ENCODE assay signal across 1 cellular context in the genomic region with DNA sequence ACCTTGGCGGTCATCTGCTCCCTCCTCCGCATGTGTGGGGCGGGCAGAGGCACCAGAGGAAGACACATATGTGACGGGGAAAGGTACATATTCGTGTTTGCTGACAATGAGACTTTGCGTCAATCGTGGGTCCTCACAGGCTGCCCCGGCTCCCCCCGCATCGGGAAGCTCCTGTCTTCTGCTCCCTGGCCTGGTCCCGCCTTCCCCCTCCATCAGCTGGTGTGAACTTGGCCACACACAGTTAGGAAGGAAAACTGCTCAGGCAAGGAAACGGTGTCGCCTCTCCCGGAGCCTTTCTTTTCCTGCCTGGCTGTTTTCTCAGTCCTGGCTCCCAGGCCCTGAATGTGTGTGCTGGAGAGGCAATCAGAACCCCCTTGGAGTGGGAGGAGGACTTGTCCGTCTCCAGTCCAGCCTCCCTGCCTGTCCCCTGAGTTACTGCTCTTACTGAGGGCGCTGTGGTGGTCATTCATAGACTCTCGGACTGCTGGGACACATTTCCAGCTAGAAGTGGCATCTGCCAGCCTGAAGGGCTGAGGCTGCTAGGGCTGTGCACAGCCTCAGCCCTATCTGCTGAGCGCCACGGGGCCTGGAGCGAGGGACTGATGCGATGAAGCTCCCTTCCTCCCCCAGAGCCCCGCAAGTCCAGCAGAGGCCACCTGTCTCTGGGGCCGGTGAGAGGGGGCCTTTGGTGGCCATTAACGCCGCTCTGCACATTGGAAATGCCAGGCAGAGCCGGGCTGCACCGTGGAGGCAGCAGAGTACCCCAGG.
TF ChIP-seq lines count a peak whose summit lies in the region.

No MANE protein-coding gene starts in this region.

TF ChIP-seq in WTC11, 78 proteins besides CTCF, POLR2A, EP300 and RAD21 (continued from another document):
- TF ChIP-seq CREB1 (CRISPR knock-in tag; IDR thresholded peaks at IDR 0.05) (no peak), ELF4 (CRISPR knock-in tag; IDR thresholded peaks at IDR 0.05; ENCODE audit: low read depth) (no peak), NFATC4 (CRISPR knock-in tag; IDR thresholded peaks at IDR 0.05) (no peak), ZNF138 (CRISPR knock-in tag; conservative IDR thresholded peaks at IDR 0.05) (no peak)
- TF ChIP-seq, protein P1, sequence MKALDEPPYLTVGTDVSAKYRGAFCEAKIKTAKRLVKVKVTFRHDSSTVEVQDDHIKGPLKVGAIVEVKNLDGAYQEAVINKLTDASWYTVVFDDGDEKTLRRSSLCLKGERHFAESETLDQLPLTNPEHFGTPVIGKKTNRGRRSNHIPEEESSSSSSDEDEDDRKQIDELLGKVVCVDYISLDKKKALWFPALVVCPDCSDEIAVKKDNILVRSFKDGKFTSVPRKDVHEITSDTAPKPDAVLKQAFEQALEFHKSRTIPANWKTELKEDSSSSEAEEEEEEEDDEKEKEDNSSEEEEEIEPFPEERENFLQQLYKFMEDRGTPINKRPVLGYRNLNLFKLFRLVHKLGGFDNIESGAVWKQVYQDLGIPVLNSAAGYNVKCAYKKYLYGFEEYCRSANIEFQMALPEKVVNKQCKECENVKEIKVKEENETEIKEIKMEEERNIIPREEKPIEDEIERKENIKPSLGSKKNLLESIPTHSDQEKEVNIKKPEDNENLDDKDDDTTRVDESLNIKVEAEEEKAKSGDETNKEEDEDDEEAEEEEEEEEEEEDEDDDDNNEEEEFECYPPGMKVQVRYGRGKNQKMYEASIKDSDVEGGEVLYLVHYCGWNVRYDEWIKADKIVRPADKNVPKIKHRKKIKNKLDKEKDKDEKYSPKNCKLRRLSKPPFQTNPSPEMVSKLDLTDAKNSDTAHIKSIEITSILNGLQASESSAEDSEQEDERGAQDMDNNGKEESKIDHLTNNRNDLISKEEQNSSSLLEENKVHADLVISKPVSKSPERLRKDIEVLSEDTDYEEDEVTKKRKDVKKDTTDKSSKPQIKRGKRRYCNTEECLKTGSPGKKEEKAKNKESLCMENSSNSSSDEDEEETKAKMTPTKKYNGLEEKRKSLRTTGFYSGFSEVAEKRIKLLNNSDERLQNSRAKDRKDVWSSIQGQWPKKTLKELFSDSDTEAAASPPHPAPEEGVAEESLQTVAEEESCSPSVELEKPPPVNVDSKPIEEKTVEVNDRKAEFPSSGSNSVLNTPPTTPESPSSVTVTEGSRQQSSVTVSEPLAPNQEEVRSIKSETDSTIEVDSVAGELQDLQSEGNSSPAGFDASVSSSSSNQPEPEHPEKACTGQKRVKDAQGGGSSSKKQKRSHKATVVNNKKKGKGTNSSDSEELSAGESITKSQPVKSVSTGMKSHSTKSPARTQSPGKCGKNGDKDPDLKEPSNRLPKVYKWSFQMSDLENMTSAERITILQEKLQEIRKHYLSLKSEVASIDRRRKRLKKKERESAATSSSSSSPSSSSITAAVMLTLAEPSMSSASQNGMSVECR (CRISPR knock-in tag; IDR thresholded peaks at IDR 0.05; ENCODE audit: borderline replicate concordance), result no peak
